8 cellular contexts compared by ENCODE assay signal in the genomic region with DNA sequence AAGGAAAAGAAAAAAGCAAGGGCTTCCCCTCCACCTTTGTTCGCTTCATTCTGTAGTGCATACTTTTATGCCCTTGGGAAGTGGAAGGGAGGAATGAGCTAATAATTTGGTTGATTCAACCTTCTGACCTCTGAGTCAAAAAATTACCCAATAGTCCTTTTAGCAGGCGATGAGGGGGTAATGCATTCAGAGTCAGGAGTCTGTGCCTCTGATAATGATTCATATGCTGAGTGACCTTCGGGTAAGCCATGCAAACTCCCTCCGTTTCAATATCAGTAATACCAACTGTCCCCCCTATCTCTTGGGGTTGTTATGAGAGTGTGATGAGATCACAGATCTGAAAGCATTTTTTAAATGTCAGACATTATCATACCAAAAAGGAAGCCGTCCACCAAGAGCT. TPM values are rescaled to one million over a fixed set of nuclear protein-coding genes. Genes with fewer than 3 reads are reported as not detected.
DNase-seq lines count a peak whose midpoint lies in the region; ATAC-seq and TF ChIP-seq lines count a peak whose summit lies in the region.

No MANE protein-coding gene starts in this region.

- H3K4me3 ChIP-seq in fibroblast of villous mesenchyme (ENCODE audit: low read depth, low read length) (no peak overlapping the region), Peyer's patch (no peak overlapping the region)

- H3K27me3 ChIP-seq in Peyer's patch = no peaks in the 10 kb centered on the region

- no peaks in the 10 kb centered on the region for H3K36me3 ChIP-seq in Peyer's patch

- no peak overlapping the region for H3K27ac ChIP-seq in Peyer's patch

- ATAC-seq in GM21526 (IDR thresholded peaks at IDR 0.05; ENCODE audit: low FRiP score, unreplicated experiment) = peak; percentile 96

- no peak overlapping the region for H3K27ac Mint-ChIP-seq in activated T-helper 1 cell treated with anti-CD3 and anti-CD28 coated beads, Interleukin-12 subunit alpha, Interleukin-12 subunit beta, Interleukin-2, Interleukin-4 antibody, amounts not matched to agents 30 ng/mL and 10 ng/mL and 1 ng/mL, durations not matched to agents 14 hours and 24 hours and 36 hours

- no peak overlapping the region for H3K4me3 Mint-ChIP-seq in activated T-helper 1 cell treated with anti-CD3 and anti-CD28 coated beads, Interleukin-12 subunit alpha, Interleukin-12 subunit beta, Interleukin-2, Interleukin-4 antibody, amounts not matched to agents 30 ng/mL and 10 ng/mL and 1 ng/mL, durations not matched to agents 14 hours and 24 hours and 36 hours

- H3K9me3 ChIP-seq in Peyer's patch = no peaks in the 10 kb centered on the region

- H3K9me3 Mint-ChIP-seq in activated T-helper 1 cell treated with anti-CD3 and anti-CD28 coated beads, Interleukin-12 subunit alpha, Interleukin-12 subunit beta, Interleukin-2, Interleukin-4 antibody, amounts not matched to agents 30 ng/mL and 10 ng/mL and 1 ng/mL, durations not matched to agents 14 hours and 24 hours and 36 hours = no peaks in the 10 kb centered on the region

- no peak for TF ChIP-seq POLR2A in Peyer's patch (IDR thresholded peaks at IDR 0.05)

- peaks cover 2% of the 10 kb centered on the region for H3K27me3 Mint-ChIP-seq in activated T-helper 1 cell treated with anti-CD3 and anti-CD28 coated beads, Interleukin-12 subunit alpha, Interleukin-12 subunit beta, Interleukin-2, Interleukin-4 antibody, amounts not matched to agents 30 ng/mL and 10 ng/mL and 1 ng/mL, durations not matched to agents 14 hours and 24 hours and 36 hours (ENCODE audit: insufficient read depth)

- no peaks in the 10 kb centered on the region for H3K4me1 Mint-ChIP-seq in activated T-helper 1 cell treated with anti-CD3 and anti-CD28 coated beads, Interleukin-12 subunit alpha, Interleukin-12 subunit beta, Interleukin-2, Interleukin-4 antibody, amounts not matched to agents 30 ng/mL and 10 ng/mL and 1 ng/mL, durations not matched to agents 14 hours and 24 hours and 36 hours (ENCODE audit: low read depth)

- intact Hi-C loops in activated T-helper 1 cell treated with anti-CD3 and anti-CD28 coated beads, Interleukin-12 subunit alpha, Interleukin-12 subunit beta, Interleukin-2, Interleukin-4 antibody, amounts not matched to agents 30 ng/mL and 10 ng/mL and 1 ng/mL, durations not matched to agents 14 hours and 24 hours and 36 hours (cut with micrococcal nuclease) = no loop called here

- peak; percentile 42 for DNase-seq in GM04504 (ENCODE audit: low read depth)
- DNase-seq in HK-2 (ENCODE audit: unreplicated experiment) = peak; percentile 12
- peak; percentile 78 for DNase-seq in fibroblast of villous mesenchyme (ENCODE audit: low read depth)
- no peak for DNase-seq in Kasumi-1 (lab: John Stamatoyannopoulos, UW)
- no peak for DNase-seq in Peyer's patch
- no peak for DNase-seq in activated T-helper 1 cell treated with anti-CD3 and anti-CD28 coated beads, Interleukin-12 subunit alpha, Interleukin-12 subunit beta, Interleukin-2, Interleukin-4 antibody, amounts not matched to agents 30 ng/mL and 10 ng/mL and 1 ng/mL, durations not matched to agents 14 hours and 24 hours and 36 hours (ENCODE audit: low spot score)
- DNase-seq in activated CD4-positive, alpha-beta T cell treated with anti-CD3 and anti-CD28 coated beads for 1 hour = no peak

- no peaks in the 10 kb centered on the region for H3K4me1 ChIP-seq in Peyer's patch

- no peaks in the 10 kb centered on the region for H3K36me3 Mint-ChIP-seq in activated T-helper 1 cell treated with anti-CD3 and anti-CD28 coated beads, Interleukin-12 subunit alpha, Interleukin-12 subunit beta, Interleukin-2, Interleukin-4 antibody, amounts not matched to agents 30 ng/mL and 10 ng/mL and 1 ng/mL, durations not matched to agents 14 hours and 24 hours and 36 hours (ENCODE audit: low read depth)

- TF ChIP-seq CTCF in fibroblast of villous mesenchyme (IDR thresholded peaks at IDR 0.05; ENCODE audit: insufficient read depth, low read depth, low read length) (no peak), Peyer's patch (IDR thresholded peaks at IDR 0.05) (no peak)

RNA-seq across cellular contexts. Expression of gene ACSL4, which starts 41.6 kb away (rescaled TPM):
- 146 and 171 TPM in 2 replicates for total RNA-seq in fibroblast of villous mesenchyme
- total RNA-seq in Peyer's patch = 10 to 100 TPM; 12.4 to 32.2 (median 17.6) TPM
- total RNA-seq in activated T-helper 1 cell treated with anti-CD3 and anti-CD28 coated beads, Interleukin-12 subunit alpha, Interleukin-12 subunit beta, Interleukin-2, Interleukin-4 antibody, amounts not matched to agents 30 ng/mL and 10 ng/mL and 1 ng/mL, durations not matched to agents 14 hours and 24 hours and 36 hours = 76.0 and 77.3 TPM in 2 replicates

Comparison
In these comparisons a context has a peak if more than half of its experiments do, and no peak if none do; other contexts are left out.
1. DNase-seq: peak in GM04504 (single experiment), HK-2 (single experiment) and fibroblast of villous mesenchyme (single experiment); none in Kasumi-1 (0 of 2), Peyer's patch (0 of 3), activated T-helper 1 cell treated with anti-CD3 and anti-CD28 coated beads, Interleukin-12 subunit alpha, Interleukin-12 subunit beta, Interleukin-2, Interleukin-4 antibody, amounts not matched to agents 30 ng/mL and 10 ng/mL and 1 ng/mL, durations not matched to agents 14 hours and 24 hours and 36 hours (single experiment) and activated CD4-positive, alpha-beta T cell treated with anti-CD3 and anti-CD28 coated beads for 1 hour (single experiment).